22 cellular contexts compared by ENCODE assay signal in genomic region chr16:11127610-11128195, GRCh38.
DNase-seq lines count a peak whose midpoint lies in the region; ATAC-seq and TF ChIP-seq lines count a peak whose summit lies in the region.
"Had no signal": no experiment of that assay in that cellular context is flagged by ENCODE, and none has a peak within 500 bp of the region (broad histone marks: within the 10 kb centered on the region; RNA-seq: fewer than 3 reads in every experiment).

No MANE protein-coding gene starts in this region.

- TF ChIP-seq CTCF in HFFc6 (IDR thresholded peaks at IDR 0.05) (no peak), epithelial cell of esophagus (IDR thresholded peaks at IDR 0.05; ENCODE audit: insufficient read depth, low read depth, low read length, missing control alignments) (no peak)

- no peaks in the 10 kb centered on the region for H3K9me3 Mint-ChIP-seq in activated T-cell treated with anti-CD3 and anti-CD28 coated beads, Interleukin-2, amount 50 U/mL, for 72 hours
- no peaks in the 10 kb centered on the region for H3K9me3 Mint-ChIP-seq in activated T-cell treated with anti-CD3 and anti-CD28 coated beads, Interleukin-2, amount 50 U/mL, for 4 hours
- no peaks in the 10 kb centered on the region for H3K9me3 Mint-ChIP-seq in HFFc6
- H3K9me3 Mint-ChIP-seq in stimulated activated effector memory CD8-positive, alpha-beta T cell treated with anti-CD3 and anti-CD28 coated beads, Interleukin-12 subunit alpha, Interleukin-12 subunit beta, amount 100 ng/mL, for 72 hours = no peaks in the 10 kb centered on the region

- no peak for DNase-seq in activated T-cell treated with anti-CD3 and anti-CD28 coated beads, Interleukin-2, amount 50 U/mL, for 72 hours
- no peak for DNase-seq in activated T-cell treated with anti-CD3 and anti-CD28 coated beads, Interleukin-2, amount 50 U/mL, for 4 hours
- no peak for DNase-seq in HFFc6
- peak; percentile 51 for DNase-seq in epithelial cell of esophagus (ENCODE audit: low read depth)
- DNase-seq in stimulated activated effector memory CD8-positive, alpha-beta T cell treated with anti-CD3 and anti-CD28 coated beads, Interleukin-12 subunit alpha, Interleukin-12 subunit beta, amount 100 ng/mL, for 72 hours (ENCODE audit: low spot score in 2 of 2) = no peak
- DNase-seq in DMS79 treated with DMSO at 0.1 percent for 48 hours (lab: John Stamatoyannopoulos, UW) = no peak
- DNase-seq in germinal center (ENCODE audit: low spot score) = no peak
- DNase-seq: activated CD4-positive, alpha-beta T cell treated with anti-CD3 and anti-CD28 coated beads for 1 hour; activated effector memory CD4-positive, alpha-beta T cell treated with Interleukin-2 at 50 U/mL for 16 hours; brain microvascular endothelial cell; Caco-2; colonic mucosa; mucosa of descending colon; NCI-H187; NCI-H774; psoas muscle; SHP77; stimulated activated CD4-positive, alpha-beta T cell treated with anti-CD3 and anti-CD28 coated beads, Interleukin-4, amount 100 ng/mL, for 24 hours; SW 1271 had no signal

- peaks cover 57% of the 10 kb centered on the region for H3K4me1 Mint-ChIP-seq in activated T-cell treated with anti-CD3 and anti-CD28 coated beads, Interleukin-2, amount 50 U/mL, for 72 hours (ENCODE audit: low read depth)
- H3K4me1 Mint-ChIP-seq in activated T-cell treated with anti-CD3 and anti-CD28 coated beads, Interleukin-2, amount 50 U/mL, for 4 hours (ENCODE audit: low read depth) = peaks cover 20% of the 10 kb centered on the region
- peaks cover 29% of the 10 kb centered on the region for H3K4me1 Mint-ChIP-seq in HFFc6 (ENCODE audit: low read depth)
- peaks cover 22% of the 10 kb centered on the region for H3K4me1 Mint-ChIP-seq in stimulated activated effector memory CD8-positive, alpha-beta T cell treated with anti-CD3 and anti-CD28 coated beads, Interleukin-12 subunit alpha, Interleukin-12 subunit beta, amount 100 ng/mL, for 72 hours

- no peak overlapping the region for H3K4me3 ChIP-seq in epithelial cell of esophagus (ENCODE audit: low read length)
- H3K4me3 ChIP-seq: adrenal gland, colonic mucosa, mucosa of descending colon, psoas muscle, smooth muscle cell had no signal

- H3K27me3 Mint-ChIP-seq in activated T-cell treated with anti-CD3 and anti-CD28 coated beads, Interleukin-2, amount 50 U/mL, for 72 hours (ENCODE audit: low read depth) = no peaks in the 10 kb centered on the region
- H3K27me3 Mint-ChIP-seq in activated T-cell treated with anti-CD3 and anti-CD28 coated beads, Interleukin-2, amount 50 U/mL, for 4 hours (ENCODE audit: low read depth) = no peaks in the 10 kb centered on the region
- H3K27me3 Mint-ChIP-seq in HFFc6 (ENCODE audit: insufficient read depth) = no peaks in the 10 kb centered on the region; the same call in 1 of the 2 replicates

- no peak for ATAC-seq in activated T-cell treated with anti-CD3 and anti-CD28 coated beads, Interleukin-2, amount 50 U/mL, for 72 hours (replicated peaks in 1 of 2)
- ATAC-seq in activated T-cell treated with anti-CD3 and anti-CD28 coated beads, Interleukin-2, amount 50 U/mL, for 4 hours = no peak
- ATAC-seq in stimulated activated effector memory CD8-positive, alpha-beta T cell treated with anti-CD3 and anti-CD28 coated beads, Interleukin-12 subunit alpha, Interleukin-12 subunit beta, amount 100 ng/mL, for 72 hours = no peak
- no peak for ATAC-seq in GM21515 (IDR thresholded peaks at IDR 0.05; ENCODE audit: unreplicated experiment)
- ATAC-seq: mucosa of descending colon had no signal

- peak overlapping the region; percentile 60 for H3K27ac Mint-ChIP-seq in activated T-cell treated with anti-CD3 and anti-CD28 coated beads, Interleukin-2, amount 50 U/mL, for 72 hours
- H3K27ac Mint-ChIP-seq in HFFc6 = peak overlapping the region; percentile 93; the same call in 1 of the 2 replicates
- H3K27ac Mint-ChIP-seq in stimulated activated effector memory CD8-positive, alpha-beta T cell treated with anti-CD3 and anti-CD28 coated beads, Interleukin-12 subunit alpha, Interleukin-12 subunit beta, amount 100 ng/mL, for 72 hours = peak overlapping the region; percentile 87

- H3K36me3 Mint-ChIP-seq in activated T-cell treated with anti-CD3 and anti-CD28 coated beads, Interleukin-2, amount 50 U/mL, for 72 hours (ENCODE audit: insufficient read depth in 2 of 2) = peaks cover 8 to 20% of the 10 kb centered on the region in 2 donors
- H3K36me3 Mint-ChIP-seq in activated T-cell treated with anti-CD3 and anti-CD28 coated beads, Interleukin-2, amount 50 U/mL, for 4 hours (ENCODE audit: insufficient read depth) = peaks cover 22% of the 10 kb centered on the region
- H3K36me3 Mint-ChIP-seq in HFFc6 (ENCODE audit: low read depth) = peaks cover 19% of the 10 kb centered on the region; the same call in 1 of the 2 replicates
- peaks cover 52% of the 10 kb centered on the region for H3K36me3 Mint-ChIP-seq in stimulated activated effector memory CD8-positive, alpha-beta T cell treated with anti-CD3 and anti-CD28 coated beads, Interleukin-12 subunit alpha, Interleukin-12 subunit beta, amount 100 ng/mL, for 72 hours

- H3K4me3 Mint-ChIP-seq in activated T-cell treated with anti-CD3 and anti-CD28 coated beads, Interleukin-2, amount 50 U/mL, for 72 hours = peak overlapping the region in 1 of 2 donors; percentile 29
- no peak overlapping the region for H3K4me3 Mint-ChIP-seq in activated T-cell treated with anti-CD3 and anti-CD28 coated beads, Interleukin-2, amount 50 U/mL, for 4 hours
- H3K4me3 Mint-ChIP-seq in HFFc6 = no peak overlapping the region
- H3K4me3 Mint-ChIP-seq in stimulated activated effector memory CD8-positive, alpha-beta T cell treated with anti-CD3 and anti-CD28 coated beads, Interleukin-12 subunit alpha, Interleukin-12 subunit beta, amount 100 ng/mL, for 72 hours = no peak overlapping the region
